9 cellular contexts compared by ENCODE assay signal in the genomic region with DNA sequence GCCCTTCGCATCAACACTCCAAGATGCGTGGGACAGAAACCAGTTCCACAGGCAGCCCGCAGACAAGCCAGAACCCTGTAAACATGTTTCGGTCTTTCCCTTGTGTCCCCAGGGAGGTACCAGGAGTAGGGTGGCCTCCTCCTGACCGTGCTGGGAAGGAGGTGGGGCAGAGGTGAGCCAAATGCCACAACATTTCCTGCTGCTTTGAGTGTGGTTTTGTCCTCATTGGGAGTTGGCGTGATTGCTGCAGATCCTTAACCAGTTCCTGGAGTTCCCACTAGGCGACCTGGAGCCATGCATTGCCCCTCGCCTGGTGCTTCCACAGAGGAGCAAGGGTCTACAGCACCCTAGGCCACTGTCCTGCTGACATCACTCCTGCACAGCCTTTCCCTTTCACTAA. TPM values are rescaled to one million over a fixed set of nuclear protein-coding genes. Genes with fewer than 3 reads are reported as not detected.
"Had no signal": no experiment of that assay in that cellular context is flagged by ENCODE, and none has a peak within 500 bp of the region (broad histone marks: within the 10 kb centered on the region; RNA-seq: fewer than 3 reads in every experiment).

No MANE protein-coding gene starts in this region.

RNA-seq across cellular contexts. Expression of a gene that starts 13.7 kb away (rescaled TPM):
- total RNA-seq: activated CD4-positive, alpha-beta memory T cell treated with anti-CD3 and anti-CD28 coated beads for 36 hours; activated CD4-positive, alpha-beta T cell treated with anti-CD3 and anti-CD28 coated beads, Interleukin-2, amount 10 ng/mL, durations not matched to agents 7 days and 5 days; activated naive CD4-positive, alpha-beta T cell treated with anti-CD3 and anti-CD28 coated beads for 36 hours; activated T-cell treated with anti-CD3 and anti-CD28 coated beads, Interleukin-2, amount 50 U/mL, for 4 hours; astrocyte; LHCN-M2; M059J; NCI-H460; T-cell had no signal
